Comparison of ENCODE assay signal across 8 cellular contexts in the genomic region with DNA sequence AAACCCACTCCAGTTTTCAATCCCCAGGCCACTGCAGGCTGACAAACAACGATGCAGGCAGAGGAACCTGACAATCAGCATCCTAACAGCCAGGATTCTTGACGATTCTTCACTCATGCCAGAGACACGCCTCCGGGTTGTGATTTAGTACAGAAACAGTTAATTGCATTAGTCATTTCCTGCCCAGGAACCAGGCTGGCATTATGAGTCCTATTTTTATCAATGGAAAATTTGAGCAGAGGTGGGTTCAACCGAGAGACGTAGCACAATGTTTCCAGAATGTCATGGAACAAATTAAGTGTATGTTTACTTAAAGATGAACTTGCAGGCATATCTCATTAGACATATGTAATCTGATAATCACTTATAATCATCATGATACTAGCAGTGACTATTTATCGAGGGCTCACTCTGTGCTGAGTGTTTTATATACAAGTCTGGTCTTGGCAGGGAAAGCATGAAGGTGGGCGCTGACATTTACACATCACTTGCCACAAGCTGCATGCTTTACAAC.
DNase-seq lines count a peak whose midpoint lies in the region; ATAC-seq and TF ChIP-seq lines count a peak whose summit lies in the region.

No MANE protein-coding gene starts in this region.

- no peaks in the 10 kb centered on the region for H3F3A ChIP-seq in Loucy (ENCODE audit: low read depth)

- 53% methylated on average over 8 of the region's 8 CpGs for WGBS in hepatocyte (ENCODE audit: low lambda C conversion rate, missing lambda C conversion rate)
- WGBS in lower leg skin, 2 donors, result 15 to 20% methylated on average over 8 of the region's 8 CpGs

- peak; percentile 37 for ATAC-seq in activated CD8-positive, alpha-beta memory T cell treated with anti-CD3 and anti-CD28 coated beads, Interleukin-2, amount 10 ng/mL, durations not matched to agents 7 days and 5 days
- ATAC-seq in HG03108 (IDR thresholded peaks at IDR 0.05; ENCODE audit: unreplicated experiment) (no peak), GM19023 (IDR thresholded peaks at IDR 0.05; ENCODE audit: unreplicated experiment) (no peak), HG02981 (IDR thresholded peaks at IDR 0.05; ENCODE audit: unreplicated experiment) (no peak)

- H3K79me2 ChIP-seq in Loucy (ENCODE audit: insufficient read depth, low read length) (no peaks in the 10 kb centered on the region), hepatocyte (no peaks in the 10 kb centered on the region)

- H3K27me3 ChIP-seq in Loucy (ENCODE audit: insufficient read depth, low read length, poor library complexity, severe bottlenecking), result no peaks in the 10 kb centered on the region
- no peaks in the 10 kb centered on the region for H3K27me3 ChIP-seq in hepatocyte

- H2AFZ ChIP-seq in Loucy (ENCODE audit: low read length) (peak overlapping the region; percentile 68; the same call in 1 of the 2 replicates), hepatocyte (no peak overlapping the region)

- peaks cover 10% of the 10 kb centered on the region for H3K4me1 ChIP-seq in Loucy (ENCODE audit: insufficient read depth, low read length, poor library complexity, severe bottlenecking)
- H3K4me1 ChIP-seq in hepatocyte (ENCODE audit: insufficient read depth), result peaks cover 5% of the 10 kb centered on the region

- DNase-seq in AG20443 (ENCODE audit: low spot score) (peak; percentile 63), hepatocyte (ENCODE audit: low spot score) (peak; percentile 38), lower leg skin (ENCODE audit: low spot score in 2 of 2) (no peak)
- no peak for DNase-seq in activated CD8-positive, alpha-beta memory T cell treated with anti-CD3 and anti-CD28 coated beads, Interleukin-2, amount 10 ng/mL, durations not matched to agents 7 days and 5 days

- no peak overlapping the region for H3K4me3 Mint-ChIP-seq in activated CD8-positive, alpha-beta memory T cell treated with anti-CD3 and anti-CD28 coated beads, Interleukin-2, amount 10 ng/mL, durations not matched to agents 7 days and 5 days

- TF ChIP-seq POLR2A in lower leg skin (IDR thresholded peaks at IDR 0.05), result no peak

- H3K27ac ChIP-seq in hepatocyte, result peak overlapping the region; percentile 35

- intact Hi-C loops in lower leg skin (cut with DNase I; ENCODE audit: low total_unique reads), result no loop called here

- no peaks in the 10 kb centered on the region for H3K27me3 Mint-ChIP-seq in activated CD8-positive, alpha-beta memory T cell treated with anti-CD3 and anti-CD28 coated beads, Interleukin-2, amount 10 ng/mL, durations not matched to agents 7 days and 5 days

- H3K27ac Mint-ChIP-seq in activated CD8-positive, alpha-beta memory T cell treated with anti-CD3 and anti-CD28 coated beads, Interleukin-2, amount 10 ng/mL, durations not matched to agents 7 days and 5 days, result no peak overlapping the region

- H4K20me1 ChIP-seq in Loucy (ENCODE audit: insufficient read depth, low read length, poor library complexity, severe bottlenecking), result no peaks in the 10 kb centered on the region
- no peaks in the 10 kb centered on the region for H4K20me1 ChIP-seq in hepatocyte (ENCODE audit: insufficient read depth, poor library complexity, severe bottlenecking)

- no peaks in the 10 kb centered on the region for H3K36me3 Mint-ChIP-seq in activated CD8-positive, alpha-beta memory T cell treated with anti-CD3 and anti-CD28 coated beads, Interleukin-2, amount 10 ng/mL, durations not matched to agents 7 days and 5 days

- H3K9me2 ChIP-seq in Loucy (replicated peaks; ENCODE audit: low read depth, low read length) (no peaks in the 10 kb centered on the region), hepatocyte (replicated peaks; ENCODE audit: insufficient read depth) (no peaks in the 10 kb centered on the region)

- peaks cover 13% of the 10 kb centered on the region for H3K4me1 Mint-ChIP-seq in activated CD8-positive, alpha-beta memory T cell treated with anti-CD3 and anti-CD28 coated beads, Interleukin-2, amount 10 ng/mL, durations not matched to agents 7 days and 5 days

- no peaks in the 10 kb centered on the region for H3K36me3 ChIP-seq in Loucy (ENCODE audit: insufficient read depth, low read length)
- H3K36me3 ChIP-seq in hepatocyte (replicated peaks; ENCODE audit: insufficient read depth, low read depth), result no peaks in the 10 kb centered on the region

- H3K9ac ChIP-seq in Loucy (ENCODE audit: low read depth, low read length, poor library complexity, severe bottlenecking), result no peak overlapping the region

- H3K4me2 ChIP-seq in Loucy (ENCODE audit: low read depth, low read length, poor library complexity, severe bottlenecking) (no peak overlapping the region), hepatocyte (no peak overlapping the region)

- no peaks in the 10 kb centered on the region for H3K9me3 Mint-ChIP-seq in activated CD8-positive, alpha-beta memory T cell treated with anti-CD3 and anti-CD28 coated beads, Interleukin-2, amount 10 ng/mL, durations not matched to agents 7 days and 5 days (ENCODE audit: low read depth)

- no peak for TF ChIP-seq CTCF in Loucy (conservative IDR thresholded peaks at IDR 0.05; ENCODE audit: low read length)
- no peak for TF ChIP-seq CTCF in hepatocyte (IDR thresholded peaks at IDR 0.05; ENCODE audit: poor library complexity)
- no peak for TF ChIP-seq CTCF in lower leg skin (IDR thresholded peaks at IDR 0.05)

- H3K4me3 ChIP-seq in Loucy (ENCODE audit: low read length, poor library complexity, severe bottlenecking) (no peak overlapping the region), hepatocyte (no peak overlapping the region), lower leg skin (ENCODE audit: low read depth, poor library complexity, severe bottlenecking) (no peak overlapping the region)

- CTCF ChIA-PET in activated CD8-positive, alpha-beta memory T cell treated with anti-CD3 and anti-CD28 coated beads, Interleukin-2, amount 10 ng/mL, durations not matched to agents 7 days and 5 days (lab: Charles Lee), result interaction anchor here (1.2 to 6.0 kb wide), 8 partner anchors 8 to 304 kb away, joined by 3 to 38 read pairs (median 6); a partner anchor contains a TSS

- no peaks in the 10 kb centered on the region for H3K9me3 ChIP-seq in Loucy (ENCODE audit: insufficient read depth, low read depth, low read length)
- H3K9me3 ChIP-seq in hepatocyte (ENCODE audit: low read depth), result no peaks in the 10 kb centered on the region

Comparison
In these comparisons a context has a peak if more than half of its experiments do, and no peak if none do; other contexts are left out.
1. DNase-seq: peak in AG20443 (single experiment) and hepatocyte (single experiment); none in activated CD8-positive, alpha-beta memory T cell treated with anti-CD3 and anti-CD28 coated beads, Interleukin-2, amount 10 ng/mL, durations not matched to agents 7 days and 5 days (single experiment) and lower leg skin (0 of 2).